In the genomic region with DNA sequence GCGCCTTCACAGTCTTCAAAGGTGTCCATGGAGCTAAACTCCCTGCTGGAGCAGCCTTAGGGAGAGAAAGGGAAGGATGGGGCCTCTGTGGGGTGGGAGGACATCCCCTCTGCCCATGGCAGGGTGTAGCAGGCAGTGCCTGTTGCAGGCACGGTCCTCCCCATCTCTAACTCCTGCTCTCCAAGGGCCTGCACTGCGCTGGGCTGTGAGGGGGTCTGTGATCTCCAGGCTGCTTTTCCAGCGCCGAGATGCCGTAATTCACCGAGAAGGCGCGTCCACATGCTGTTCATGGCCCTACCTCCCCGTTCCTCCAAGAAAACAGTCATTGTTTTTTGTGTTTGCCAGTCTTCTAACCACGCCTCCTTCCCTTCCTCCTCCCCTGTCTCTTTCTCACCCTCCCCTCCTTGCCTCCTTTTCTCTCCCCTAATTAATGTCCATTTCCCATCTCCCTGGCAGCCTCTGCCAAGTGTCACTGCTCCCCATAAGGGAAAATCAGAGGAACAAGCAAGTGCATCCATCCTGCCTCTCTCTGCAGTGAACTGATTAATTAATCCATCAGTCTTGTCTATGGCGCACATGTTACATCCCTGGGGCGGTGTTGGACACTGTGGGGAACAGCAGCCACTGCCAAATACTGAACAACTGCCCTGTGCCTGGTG, we compare ENCODE assay signal across 11 cellular contexts. TPM values are rescaled to one million over a fixed set of nuclear protein-coding genes. Genes with fewer than 3 reads are reported as not detected.
DNase-seq lines count a peak whose midpoint lies in the region; ATAC-seq, FAIRE-seq and TF ChIP-seq lines count a peak whose summit lies in the region.
"Had no signal": no experiment of that assay in that cellular context is flagged by ENCODE, and none has a peak within 500 bp of the region (broad histone marks: within the 10 kb centered on the region; RNA-seq: fewer than 3 reads in every experiment).

No MANE protein-coding gene starts in this region.

- peak overlapping the region; percentile 83 for H3K4me3 Mint-ChIP-seq in activated naive CD8-positive, alpha-beta T cell treated with anti-CD3 and anti-CD28 coated beads, Interleukin-2, amount 10 ng/mL, durations not matched to agents 7 days and 5 days
- no peak overlapping the region for H3K4me3 Mint-ChIP-seq in activated naive CD8-positive, alpha-beta T cell treated with anti-CD3 and anti-CD28 coated beads for 36 hours

- POLR2A ChIA-PET in activated naive CD8-positive, alpha-beta T cell treated with anti-CD3 and anti-CD28 coated beads, Interleukin-2, amount 10 ng/mL, durations not matched to agents 7 days and 5 days (lab: Charles Lee): no interaction called here
- POLR2A ChIA-PET in K562 (lab: Yijun Ruan, JAX): interaction anchor here (0.6 kb wide), 1 partner anchor 35 kb away, joined by 3 read pairs; no protein-coding TSS in a partner anchor

- H3K4me1 ChIP-seq in K562 (replicated peaks in 1 of 2; ENCODE audit: control insufficient read depth in 2 of 2, insufficient read depth in 2 of 2, low read length in 2 of 2): peaks cover 0 to 25% of the 10 kb centered on the region in 2 experiments; a peak in 2 of 5 replicates
- peaks cover 0 to 27% (median 7%) of the 10 kb centered on the region in 4 donors for H3K4me1 ChIP-seq in tibial nerve

- H3K9me3 ChIP-seq in K562 (replicated peaks; ENCODE audit: control insufficient read depth, insufficient read depth, low read depth, low read length) (no peaks in the 10 kb centered on the region), tibial nerve (no peaks in the 10 kb centered on the region)

- ATAC-seq in activated naive CD8-positive, alpha-beta T cell treated with anti-CD3 and anti-CD28 coated beads, Interleukin-2, amount 10 ng/mL, durations not matched to agents 7 days and 5 days (ENCODE audit: low read depth): no peak
- peak; percentile 4; the same call in 1 of the 3 replicates for ATAC-seq in K562

- TF ChIP-seq POLR2A in K562 (conservative IDR thresholded peaks at IDR 0.05): no peak
- TF ChIP-seq POLR2A in tibial nerve (IDR thresholded peaks at IDR 0.05): no peak

- H2AFZ ChIP-seq in K562 (ENCODE audit: low read depth, low read length): peak overlapping the region; percentile 78; the same call in 1 of the 2 replicates

- TF ChIP-seq EP300 in K562 (IDR thresholded peaks at IDR 0.05; ENCODE audit: low read length) (no peak), tibial nerve (IDR thresholded peaks at IDR 0.05) (no peak)

- no peaks in the 10 kb centered on the region for H4K20me1 ChIP-seq in K562 (replicated peaks; ENCODE audit: control insufficient read depth, insufficient read depth, low read length)

- 0 out of 2 replicates have a peak overlapping the region, but pooled peaks have one; percentile 15 for H3K4me2 ChIP-seq in K562 (ENCODE audit: insufficient read depth, low read length)

- BruUV-seq in K562 (replicated peaks; lab: Mats Ljungman, UMichigan): no TSS peak

- H3K9me1 ChIP-seq in K562 (ENCODE audit: control insufficient read depth, insufficient read depth, low read length): no peaks in the 10 kb centered on the region

- in situ Hi-C loops in K562 (cut with MboI): loop anchor here (5.0 kb wide), 1 partner anchor 207 kb away; no protein-coding TSS in a partner anchor

- no peaks in the 10 kb centered on the region for H3K9me3 Mint-ChIP-seq in activated naive CD8-positive, alpha-beta T cell treated with anti-CD3 and anti-CD28 coated beads, Interleukin-2, amount 10 ng/mL, durations not matched to agents 7 days and 5 days
- no peaks in the 10 kb centered on the region for H3K9me3 Mint-ChIP-seq in activated naive CD8-positive, alpha-beta T cell treated with anti-CD3 and anti-CD28 coated beads for 36 hours

- H3K4me1 Mint-ChIP-seq in activated naive CD8-positive, alpha-beta T cell treated with anti-CD3 and anti-CD28 coated beads, Interleukin-2, amount 10 ng/mL, durations not matched to agents 7 days and 5 days: peaks cover 14% of the 10 kb centered on the region
- peaks cover 12% of the 10 kb centered on the region for H3K4me1 Mint-ChIP-seq in activated naive CD8-positive, alpha-beta T cell treated with anti-CD3 and anti-CD28 coated beads for 36 hours

- TF ChIP-seq CTCF in K562 (IDR thresholded peaks at IDR 0.05 in 2 of 3, conservative IDR thresholded peaks at IDR 0.05 in 1 of 3; ENCODE audit: insufficient read depth in 2 of 3, low read depth in 1 of 3, low read length in 3 of 3) (no peak), tibial nerve (IDR thresholded peaks at IDR 0.05) (no peak)

- no peaks in the 10 kb centered on the region for H3K36me3 Mint-ChIP-seq in activated naive CD8-positive, alpha-beta T cell treated with anti-CD3 and anti-CD28 coated beads, Interleukin-2, amount 10 ng/mL, durations not matched to agents 7 days and 5 days
- H3K36me3 Mint-ChIP-seq in activated naive CD8-positive, alpha-beta T cell treated with anti-CD3 and anti-CD28 coated beads for 36 hours: no peaks in the 10 kb centered on the region

- H3K79me2 ChIP-seq in K562 (ENCODE audit: control insufficient read depth, insufficient read depth, low read length): no peaks in the 10 kb centered on the region

- peaks cover 54% of the 10 kb centered on the region for H3K27me3 Mint-ChIP-seq in activated naive CD8-positive, alpha-beta T cell treated with anti-CD3 and anti-CD28 coated beads, Interleukin-2, amount 10 ng/mL, durations not matched to agents 7 days and 5 days
- H3K27me3 Mint-ChIP-seq in activated naive CD8-positive, alpha-beta T cell treated with anti-CD3 and anti-CD28 coated beads for 36 hours: peaks cover 46% of the 10 kb centered on the region

- no peak for TF ChIP-seq RAD21 in K562 (CRISPR knock-in tag; conservative IDR thresholded peaks at IDR 0.05 in 1 of 2, IDR thresholded peaks at IDR 0.05 in 1 of 2)

- H3K9ac ChIP-seq in K562 (ENCODE audit: insufficient read depth in 1 of 2, low read depth in 2 of 2, low read length in 2 of 2): no peak overlapping the region

- FAIRE-seq in K562 (lab: Jason Lieb, UNC): peak; percentile 62

- no peak overlapping the region for H3K27ac ChIP-seq in K562 (ENCODE audit: extremely low read depth, low read depth, low read length)
- H3K27ac ChIP-seq in tibial nerve: peak overlapping the region in 2 of 4 donors; percentile 58 to 80

- H3K4me3 ChIP-seq in K562 (no peak overlapping the region), tibial nerve (peak overlapping the region; percentile 44 to 70 (median 56))

- H3K27me3 ChIP-seq in K562 (ENCODE audit: control insufficient read depth in 2 of 2, insufficient read depth in 2 of 2, low read length in 2 of 2) (peaks cover 0 to 26% of the 10 kb centered on the region in 2 experiments; a peak in 3 of 5 replicates), tibial nerve (peaks cover 0 to 22% of the 10 kb centered on the region in 2 donors)

- DNase-seq in activated naive CD8-positive, alpha-beta T cell treated with anti-CD3 and anti-CD28 coated beads, Interleukin-2, amount 10 ng/mL, durations not matched to agents 7 days and 5 days: no peak
- DNase-seq in activated naive CD8-positive, alpha-beta T cell treated with anti-CD3 and anti-CD28 coated beads for 36 hours: no peak
- DNase-seq in K562 (ENCODE audit: extremely low read depth in 1 of 4, low spot score in 3 of 4) (no peak), iPS-NIHi7 (ENCODE audit: extremely low spot score) (peak; percentile 34), tibial nerve (ENCODE audit: low spot score in 2 of 2) (no peak), SHP77 treated with DMSO at 0.1 percent for 48 hours (lab: John Stamatoyannopoulos, UW) (no peak)
- DNase-seq in activated effector memory CD4-positive, alpha-beta T cell treated with anti-CD3 and anti-CD28 coated beads, Interleukin-2, amount 50 U/mL, for 16 hours: no peak
- DNase-seq in stimulated activated CD4-positive, alpha-beta T cell treated with anti-CD3 and anti-CD28 coated beads, Interleukin-4, amount 100 ng/mL, for 24 hours: no peak
- DNase-seq: activated CD8-positive, alpha-beta memory T cell treated with anti-CD3 and anti-CD28 coated beads for 24 hours; NCI-H446; stimulated activated CD4-positive, alpha-beta T cell treated with anti-CD3 and anti-CD28 coated beads, Interleukin-12 subunit alpha, Interleukin-12 subunit beta, amount 100 ng/mL, for 4 hours had no signal

- H3K36me3 ChIP-seq in K562 (ENCODE audit: control insufficient read depth, insufficient read depth, low read length) (no peaks in the 10 kb centered on the region), tibial nerve (no peaks in the 10 kb centered on the region)

- CTCF ChIA-PET in K562 (lab: Yijun Ruan, JAX; ENCODE audit: low intra/inter-chr PET ratio): no interaction called here

- no peak overlapping the region for H3K27ac Mint-ChIP-seq in activated naive CD8-positive, alpha-beta T cell treated with anti-CD3 and anti-CD28 coated beads, Interleukin-2, amount 10 ng/mL, durations not matched to agents 7 days and 5 days
- H3K27ac Mint-ChIP-seq in activated naive CD8-positive, alpha-beta T cell treated with anti-CD3 and anti-CD28 coated beads for 36 hours: no peak overlapping the region

- intact Hi-C loops in K562 (cut with micrococcal nuclease): loop anchor here (5.0 kb wide), 2 partner anchors 302 to 587 kb away; no protein-coding TSS in a partner anchor

- WGBS in K562 (ENCODE audit: insufficient coverage, low coverage, missing lambda C conversion rate): 16% methylated on average over 12 of the region's 13 CpGs
- 28 to 30% methylated on average over 13 of the region's 13 CpGs for WGBS in tibial nerve, 2 donors

RNA-seq across cellular contexts. Expression of a gene that starts 17.7 kb away (rescaled TPM):
- total RNA-seq in activated naive CD8-positive, alpha-beta T cell treated with anti-CD3 and anti-CD28 coated beads, Interleukin-2, amount 10 ng/mL, durations not matched to agents 7 days and 5 days: 10 to 100 TPM; 14.6 to 17.8 TPM
- 10 to 100 TPM; 10.8 to 10.9 TPM for total RNA-seq in activated naive CD8-positive, alpha-beta T cell treated with anti-CD3 and anti-CD28 coated beads for 36 hours
- total RNA-seq in K562 (2011; cell fraction: chromatin; rRNA removed; ENCODE audit: low replicate concordance): 0.37 and 0.84 TPM in 2 replicates
- total RNA-seq in K562 (2011; cell fraction: nucleolus; rRNA removed): 0.17 and 0.26 TPM in 2 replicates
- 0.31 and 0.44 TPM in 2 replicates for total RNA-seq in K562 (2011; cell fraction: nucleoplasm; rRNA removed)
- total RNA-seq in K562 (2014; rRNA removed): 0.27 and 0.57 TPM in 2 replicates
- 0.67 and 0.91 TPM in 2 replicates for total RNA-seq in K562 (2014; rRNA removed; fragmentation: Illumina TruSeq; extraction: Trizol)
- total RNA-seq in K562 (2015; rRNA removed; fragmentation: Illumina TruSeq; extraction: Trizol): 0.33 and 0.34 TPM in 2 replicates
- 0.65 and 0.82 TPM in 2 replicates for total RNA-seq in K562 (2021)
- polyA plus RNA-seq in K562 (2011; rRNA removed): 0.35 and 0.51 TPM in 2 replicates
- polyA plus RNA-seq in K562 (2011; cell fraction: cytosol; rRNA removed): 0.24 and 0.34 TPM in 2 replicates
- 0.23 and 0.29 TPM in 2 replicates for polyA plus RNA-seq in K562 (2011; cell fraction: nucleus; rRNA removed)
- 0.86 and 12.2 TPM in 2 replicates for polyA plus RNA-seq in K562 (2012)
- 1.5 and 1.8 TPM in 2 replicates for polyA plus RNA-seq in K562 (2014; fragmentation: Illumina TruSeq; extraction: Trizol)
- under 1 TPM; 0.50 to 0.59 TPM for polyA plus RNA-seq in K562 (2014; fragmentation: Nextera tagmentation; extraction: Ambion mirVana)
- polyA plus RNA-seq in K562 (2014; rRNA removed): 0.48 and 0.58 TPM in 2 replicates
- polyA minus RNA-seq in K562 (2011; rRNA and poly(A)+ RNA removed): 0.32 and 0.75 TPM in 2 replicates
- not detected in 2 replicates for polyA minus RNA-seq in K562 (2011; cell fraction: cytosol; rRNA and poly(A)+ RNA removed)
- 0.27 TPM in 1 of 2 replicates, not detected in the other for polyA minus RNA-seq in K562 (2011; cell fraction: nucleus; rRNA and poly(A)+ RNA removed)
- total RNA-seq in tibial nerve: not detected

Comparison
In these comparisons a context has a peak if more than half of its experiments do, and no peak if none do; other contexts are left out.
1. RNA of a gene that starts 17.7 kb away (total RNA-seq): 14.6 to 17.8 TPM in activated naive CD8-positive, alpha-beta T cell treated with anti-CD3 and anti-CD28 coated beads, Interleukin-2, amount 10 ng/mL, durations not matched to agents 7 days and 5 days and 10.8 to 10.9 TPM in activated naive CD8-positive, alpha-beta T cell treated with anti-CD3 and anti-CD28 coated beads for 36 hours; 0.17 to 0.91 TPM in K562 and not detected in tibial nerve; every median in the first group is over 4 times any median in the second.